ENCODE assay signal across 1 cellular context in genomic region chr3:28502555-28502954, GRCh38.
TF ChIP-seq lines count a peak whose summit lies in the region.

No MANE protein-coding gene starts in this region.

TF ChIP-seq in H1, 55 proteins besides CTCF, POLR2A, EP300 and RAD21 (continued from another document):
- TF ChIP-seq, protein P1, sequence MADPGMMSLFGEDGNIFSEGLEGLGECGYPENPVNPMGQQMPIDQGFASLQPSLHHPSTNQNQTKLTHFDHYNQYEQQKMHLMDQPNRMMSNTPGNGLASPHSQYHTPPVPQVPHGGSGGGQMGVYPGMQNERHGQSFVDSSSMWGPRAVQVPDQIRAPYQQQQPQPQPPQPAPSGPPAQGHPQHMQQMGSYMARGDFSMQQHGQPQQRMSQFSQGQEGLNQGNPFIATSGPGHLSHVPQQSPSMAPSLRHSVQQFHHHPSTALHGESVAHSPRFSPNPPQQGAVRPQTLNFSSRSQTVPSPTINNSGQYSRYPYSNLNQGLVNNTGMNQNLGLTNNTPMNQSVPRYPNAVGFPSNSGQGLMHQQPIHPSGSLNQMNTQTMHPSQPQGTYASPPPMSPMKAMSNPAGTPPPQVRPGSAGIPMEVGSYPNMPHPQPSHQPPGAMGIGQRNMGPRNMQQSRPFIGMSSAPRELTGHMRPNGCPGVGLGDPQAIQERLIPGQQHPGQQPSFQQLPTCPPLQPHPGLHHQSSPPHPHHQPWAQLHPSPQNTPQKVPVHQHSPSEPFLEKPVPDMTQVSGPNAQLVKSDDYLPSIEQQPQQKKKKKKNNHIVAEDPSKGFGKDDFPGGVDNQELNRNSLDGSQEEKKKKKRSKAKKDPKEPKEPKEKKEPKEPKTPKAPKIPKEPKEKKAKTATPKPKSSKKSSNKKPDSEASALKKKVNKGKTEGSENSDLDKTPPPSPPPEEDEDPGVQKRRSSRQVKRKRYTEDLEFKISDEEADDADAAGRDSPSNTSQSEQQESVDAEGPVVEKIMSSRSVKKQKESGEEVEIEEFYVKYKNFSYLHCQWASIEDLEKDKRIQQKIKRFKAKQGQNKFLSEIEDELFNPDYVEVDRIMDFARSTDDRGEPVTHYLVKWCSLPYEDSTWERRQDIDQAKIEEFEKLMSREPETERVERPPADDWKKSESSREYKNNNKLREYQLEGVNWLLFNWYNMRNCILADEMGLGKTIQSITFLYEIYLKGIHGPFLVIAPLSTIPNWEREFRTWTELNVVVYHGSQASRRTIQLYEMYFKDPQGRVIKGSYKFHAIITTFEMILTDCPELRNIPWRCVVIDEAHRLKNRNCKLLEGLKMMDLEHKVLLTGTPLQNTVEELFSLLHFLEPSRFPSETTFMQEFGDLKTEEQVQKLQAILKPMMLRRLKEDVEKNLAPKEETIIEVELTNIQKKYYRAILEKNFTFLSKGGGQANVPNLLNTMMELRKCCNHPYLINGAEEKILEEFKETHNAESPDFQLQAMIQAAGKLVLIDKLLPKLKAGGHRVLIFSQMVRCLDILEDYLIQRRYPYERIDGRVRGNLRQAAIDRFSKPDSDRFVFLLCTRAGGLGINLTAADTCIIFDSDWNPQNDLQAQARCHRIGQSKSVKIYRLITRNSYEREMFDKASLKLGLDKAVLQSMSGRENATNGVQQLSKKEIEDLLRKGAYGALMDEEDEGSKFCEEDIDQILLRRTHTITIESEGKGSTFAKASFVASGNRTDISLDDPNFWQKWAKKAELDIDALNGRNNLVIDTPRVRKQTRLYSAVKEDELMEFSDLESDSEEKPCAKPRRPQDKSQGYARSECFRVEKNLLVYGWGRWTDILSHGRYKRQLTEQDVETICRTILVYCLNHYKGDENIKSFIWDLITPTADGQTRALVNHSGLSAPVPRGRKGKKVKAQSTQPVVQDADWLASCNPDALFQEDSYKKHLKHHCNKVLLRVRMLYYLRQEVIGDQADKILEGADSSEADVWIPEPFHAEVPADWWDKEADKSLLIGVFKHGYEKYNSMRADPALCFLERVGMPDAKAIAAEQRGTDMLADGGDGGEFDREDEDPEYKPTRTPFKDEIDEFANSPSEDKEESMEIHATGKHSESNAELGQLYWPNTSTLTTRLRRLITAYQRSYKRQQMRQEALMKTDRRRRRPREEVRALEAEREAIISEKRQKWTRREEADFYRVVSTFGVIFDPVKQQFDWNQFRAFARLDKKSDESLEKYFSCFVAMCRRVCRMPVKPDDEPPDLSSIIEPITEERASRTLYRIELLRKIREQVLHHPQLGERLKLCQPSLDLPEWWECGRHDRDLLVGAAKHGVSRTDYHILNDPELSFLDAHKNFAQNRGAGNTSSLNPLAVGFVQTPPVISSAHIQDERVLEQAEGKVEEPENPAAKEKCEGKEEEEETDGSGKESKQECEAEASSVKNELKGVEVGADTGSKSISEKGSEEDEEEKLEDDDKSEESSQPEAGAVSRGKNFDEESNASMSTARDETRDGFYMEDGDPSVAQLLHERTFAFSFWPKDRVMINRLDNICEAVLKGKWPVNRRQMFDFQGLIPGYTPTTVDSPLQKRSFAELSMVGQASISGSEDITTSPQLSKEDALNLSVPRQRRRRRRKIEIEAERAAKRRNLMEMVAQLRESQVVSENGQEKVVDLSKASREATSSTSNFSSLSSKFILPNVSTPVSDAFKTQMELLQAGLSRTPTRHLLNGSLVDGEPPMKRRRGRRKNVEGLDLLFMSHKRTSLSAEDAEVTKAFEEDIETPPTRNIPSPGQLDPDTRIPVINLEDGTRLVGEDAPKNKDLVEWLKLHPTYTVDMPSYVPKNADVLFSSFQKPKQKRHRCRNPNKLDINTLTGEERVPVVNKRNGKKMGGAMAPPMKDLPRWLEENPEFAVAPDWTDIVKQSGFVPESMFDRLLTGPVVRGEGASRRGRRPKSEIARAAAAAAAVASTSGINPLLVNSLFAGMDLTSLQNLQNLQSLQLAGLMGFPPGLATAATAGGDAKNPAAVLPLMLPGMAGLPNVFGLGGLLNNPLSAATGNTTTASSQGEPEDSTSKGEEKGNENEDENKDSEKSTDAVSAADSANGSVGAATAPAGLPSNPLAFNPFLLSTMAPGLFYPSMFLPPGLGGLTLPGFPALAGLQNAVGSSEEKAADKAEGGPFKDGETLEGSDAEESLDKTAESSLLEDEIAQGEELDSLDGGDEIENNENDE (IDR thresholded peaks at IDR 0.05; ENCODE audit: insufficient replicate concordance, low read length) = no peak
- TF ChIP-seq, protein P2, sequence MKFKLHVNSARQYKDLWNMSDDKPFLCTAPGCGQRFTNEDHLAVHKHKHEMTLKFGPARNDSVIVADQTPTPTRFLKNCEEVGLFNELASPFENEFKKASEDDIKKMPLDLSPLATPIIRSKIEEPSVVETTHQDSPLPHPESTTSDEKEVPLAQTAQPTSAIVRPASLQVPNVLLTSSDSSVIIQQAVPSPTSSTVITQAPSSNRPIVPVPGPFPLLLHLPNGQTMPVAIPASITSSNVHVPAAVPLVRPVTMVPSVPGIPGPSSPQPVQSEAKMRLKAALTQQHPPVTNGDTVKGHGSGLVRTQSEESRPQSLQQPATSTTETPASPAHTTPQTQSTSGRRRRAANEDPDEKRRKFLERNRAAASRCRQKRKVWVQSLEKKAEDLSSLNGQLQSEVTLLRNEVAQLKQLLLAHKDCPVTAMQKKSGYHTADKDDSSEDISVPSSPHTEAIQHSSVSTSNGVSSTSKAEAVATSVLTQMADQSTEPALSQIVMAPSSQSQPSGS (IDR thresholded peaks at IDR 0.05; ENCODE audit: low read length) = no peak
- TF ChIP-seq CHD2 (IDR thresholded peaks at IDR 0.05; ENCODE audit: low read length) = no peak
- TF ChIP-seq JUND (IDR thresholded peaks at IDR 0.05; ENCODE audit: low read length) = no peak
- no peak for TF ChIP-seq TBP (IDR thresholded peaks at IDR 0.05; ENCODE audit: low read depth, low read length)
- TF ChIP-seq MAFK (IDR thresholded peaks at IDR 0.05; ENCODE audit: low read depth, low read length) = no peak
- TF ChIP-seq CHD1 (IDR thresholded peaks at IDR 0.05; ENCODE audit: low read depth, low read length) = no peak
- no peak for TF ChIP-seq E2F6 (IDR thresholded peaks at IDR 0.05)
- no peak for TF ChIP-seq SP2 (IDR thresholded peaks at IDR 0.05; ENCODE audit: low read length)
- TF ChIP-seq RBBP5 (IDR thresholded peaks at IDR 0.05; ENCODE audit: borderline replicate concordance, low read depth, low read length) = no peak
- TF ChIP-seq EGR1 (IDR thresholded peaks at IDR 0.05; ENCODE audit: borderline replicate concordance, low read depth, low read length) = no peak
- TF ChIP-seq RFX5 (IDR thresholded peaks at IDR 0.05; ENCODE audit: borderline replicate concordance, low read depth, low read length) = no peak
- TF ChIP-seq KDM1A (IDR thresholded peaks at IDR 0.05; ENCODE audit: borderline replicate concordance, low read length) = no peak
- TF ChIP-seq KDM5A (IDR thresholded peaks at IDR 0.05; ENCODE audit: low read length) = no peak
- TF ChIP-seq CTBP2 (IDR thresholded peaks at IDR 0.05; ENCODE audit: borderline replicate concordance, insufficient read depth, insufficient read length, low read length) = no peak
- no peak for TF ChIP-seq TCF12 (IDR thresholded peaks at IDR 0.05; ENCODE audit: low read depth, low read length)
- no peak for TF ChIP-seq CREB1 (IDR thresholded peaks at IDR 0.05)
